In genomic region chr1:107804134-107804533, GRCh38 we compare ENCODE assay signal across 14 cellular contexts.
DNase-seq lines count a peak whose midpoint lies in the region; ATAC-seq and TF ChIP-seq lines count a peak whose summit lies in the region.
"Had no signal": no experiment of that assay in that cellular context is flagged by ENCODE, and none has a peak within 500 bp of the region (broad histone marks: within the 10 kb centered on the region; RNA-seq: fewer than 3 reads in every experiment).

No MANE protein-coding gene starts in this region.

- H3K4me1 Mint-ChIP-seq in activated naive CD4-positive, alpha-beta T cell treated with anti-CD3 and anti-CD28 coated beads, Interleukin-2, amount 50 U/mL, for 24 hours = peaks cover 51% of the 10 kb centered on the region
- peaks cover 44% of the 10 kb centered on the region for H3K4me1 Mint-ChIP-seq in activated CD8-positive, alpha-beta T cell treated with anti-CD3 and anti-CD28 coated beads for 36 hours (ENCODE audit: low read depth)
- peaks cover 44 to 93% of the 10 kb centered on the region in 2 donors for H3K4me1 Mint-ChIP-seq in stimulated activated naive B cell treated with anti-CD40 and anti-IgM and Interleukin-4, amounts not matched to agents 10 μg/mL and 1 μg/mL and 100 μg/mL, for 72 hours
- peaks cover 5% of the 10 kb centered on the region for H3K4me1 Mint-ChIP-seq in progenitor cell of endocrine pancreas (ENCODE audit: low read depth)
- H3K4me1 Mint-ChIP-seq: brain had no signal

- CTCF ChIA-PET in activated CD8-positive, alpha-beta T cell treated with anti-CD3 and anti-CD28 coated beads for 36 hours (lab: Charles Lee) = no interaction called here

- H3K36me3 Mint-ChIP-seq in activated naive CD4-positive, alpha-beta T cell treated with anti-CD3 and anti-CD28 coated beads, Interleukin-2, amount 50 U/mL, for 24 hours = peaks cover 2% of the 10 kb centered on the region
- no peaks in the 10 kb centered on the region for H3K36me3 Mint-ChIP-seq in activated CD8-positive, alpha-beta T cell treated with anti-CD3 and anti-CD28 coated beads for 36 hours (ENCODE audit: low read depth)
- peaks cover 0 to 6% of the 10 kb centered on the region in 2 donors for H3K36me3 Mint-ChIP-seq in stimulated activated naive B cell treated with anti-CD40 and anti-IgM and Interleukin-4, amounts not matched to agents 10 μg/mL and 1 μg/mL and 100 μg/mL, for 72 hours
- H3K36me3 Mint-ChIP-seq in progenitor cell of endocrine pancreas (ENCODE audit: insufficient read depth) = no peaks in the 10 kb centered on the region
- H3K36me3 Mint-ChIP-seq: brain had no signal

- peak; percentile 45 for ATAC-seq in activated CD8-positive, alpha-beta T cell treated with anti-CD3 and anti-CD28 coated beads for 36 hours
- ATAC-seq in stimulated activated naive B cell treated with anti-CD40 and anti-IgM and Interleukin-4, amounts not matched to agents 10 μg/mL and 1 μg/mL and 100 μg/mL, for 72 hours (replicated peaks) = peak; percentile 41 to 62
- ATAC-seq in HG03442 (IDR thresholded peaks at IDR 0.05; ENCODE audit: unreplicated experiment) = no peak
- ATAC-seq in HG02981 (IDR thresholded peaks at IDR 0.05; ENCODE audit: unreplicated experiment) = no peak

- POLR2A ChIA-PET in activated CD8-positive, alpha-beta T cell treated with anti-CD3 and anti-CD28 coated beads for 36 hours (lab: Charles Lee) = no interaction called here

- no peak for TF ChIP-seq CTCF in activated CD8-positive, alpha-beta T cell treated with anti-CD3 and anti-CD28 coated beads for 36 hours (IDR thresholded peaks at IDR 0.05)
- TF ChIP-seq CTCF in progenitor cell of endocrine pancreas (IDR thresholded peaks at IDR 0.05; ENCODE audit: unreplicated experiment) = no peak

- DNase-seq in activated naive CD4-positive, alpha-beta T cell treated with Interleukin-2 at 50 U/mL for 16 hours = no peak
- DNase-seq in NOMO-1 treated with DMSO at 0.1 percent for 48 hours (lab: John Stamatoyannopoulos, UW; ENCODE audit: unreplicated experiment) = peak; percentile 90
- no peak for DNase-seq in activated CD8-positive, alpha-beta T cell treated with anti-CD3 and anti-CD28 coated beads for 36 hours
- no peak for DNase-seq in stimulated activated naive B cell treated with anti-CD40 and anti-IgM and Interleukin-4, amounts not matched to agents 10 μg/mL and 1 μg/mL and 100 μg/mL, for 72 hours
- DNase-seq in progenitor cell of endocrine pancreas (ENCODE audit: low spot score, unreplicated experiment) = no peak
- DNase-seq: DMS79; effector memory CD4-positive, alpha-beta T cell; foreskin melanocyte; NCI-H1048; uterus had no signal

- no peak overlapping the region for H3K27ac Mint-ChIP-seq in activated naive CD4-positive, alpha-beta T cell treated with anti-CD3 and anti-CD28 coated beads, Interleukin-2, amount 50 U/mL, for 24 hours
- no peak overlapping the region for H3K27ac Mint-ChIP-seq in activated CD8-positive, alpha-beta T cell treated with anti-CD3 and anti-CD28 coated beads for 36 hours
- peak overlapping the region; percentile 86 for H3K27ac Mint-ChIP-seq in stimulated activated naive B cell treated with anti-CD40 and anti-IgM and Interleukin-4, amounts not matched to agents 10 μg/mL and 1 μg/mL and 100 μg/mL, for 72 hours
- no peak overlapping the region for H3K27ac Mint-ChIP-seq in progenitor cell of endocrine pancreas
- H3K27ac Mint-ChIP-seq: brain had no signal

- H3K4me3 Mint-ChIP-seq in activated naive CD4-positive, alpha-beta T cell treated with anti-CD3 and anti-CD28 coated beads, Interleukin-2, amount 50 U/mL, for 24 hours = peak overlapping the region; percentile 8
- H3K4me3 Mint-ChIP-seq in activated CD8-positive, alpha-beta T cell treated with anti-CD3 and anti-CD28 coated beads for 36 hours = peak overlapping the region; percentile 18
- H3K4me3 Mint-ChIP-seq in stimulated activated naive B cell treated with anti-CD40 and anti-IgM and Interleukin-4, amounts not matched to agents 10 μg/mL and 1 μg/mL and 100 μg/mL, for 72 hours = peak overlapping the region; percentile 64 to 66
- no peak overlapping the region for H3K4me3 Mint-ChIP-seq in progenitor cell of endocrine pancreas (ENCODE audit: low read depth)
- H3K4me3 Mint-ChIP-seq: brain had no signal

- H3K9me3 Mint-ChIP-seq in activated naive CD4-positive, alpha-beta T cell treated with anti-CD3 and anti-CD28 coated beads, Interleukin-2, amount 50 U/mL, for 24 hours = no peaks in the 10 kb centered on the region
- H3K9me3 Mint-ChIP-seq in activated CD8-positive, alpha-beta T cell treated with anti-CD3 and anti-CD28 coated beads for 36 hours = peaks cover 3% of the 10 kb centered on the region
- peaks cover 2 to 11% of the 10 kb centered on the region in 2 donors for H3K9me3 Mint-ChIP-seq in stimulated activated naive B cell treated with anti-CD40 and anti-IgM and Interleukin-4, amounts not matched to agents 10 μg/mL and 1 μg/mL and 100 μg/mL, for 72 hours
- H3K9me3 Mint-ChIP-seq in progenitor cell of endocrine pancreas (ENCODE audit: low read depth) = peaks cover 11% of the 10 kb centered on the region

- intact Hi-C loops in activated CD8-positive, alpha-beta T cell treated with anti-CD3 and anti-CD28 coated beads for 36 hours (cut with micrococcal nuclease) = no loop called here

- H3K27me3 Mint-ChIP-seq in activated naive CD4-positive, alpha-beta T cell treated with anti-CD3 and anti-CD28 coated beads, Interleukin-2, amount 50 U/mL, for 24 hours = no peaks in the 10 kb centered on the region
- no peaks in the 10 kb centered on the region for H3K27me3 Mint-ChIP-seq in activated CD8-positive, alpha-beta T cell treated with anti-CD3 and anti-CD28 coated beads for 36 hours
- no peaks in the 10 kb centered on the region for H3K27me3 Mint-ChIP-seq in stimulated activated naive B cell treated with anti-CD40 and anti-IgM and Interleukin-4, amounts not matched to agents 10 μg/mL and 1 μg/mL and 100 μg/mL, for 72 hours
- H3K27me3 Mint-ChIP-seq in progenitor cell of endocrine pancreas = no peaks in the 10 kb centered on the region
- H3K27me3 Mint-ChIP-seq: brain had no signal

Comparison
In these comparisons a context has a peak if more than half of its experiments do, and no peak if none do; other contexts are left out.
1. ATAC-seq: peak in activated CD8-positive, alpha-beta T cell treated with anti-CD3 and anti-CD28 coated beads for 36 hours (single experiment) and stimulated activated naive B cell treated with anti-CD40 and anti-IgM and Interleukin-4, amounts not matched to agents 10 μg/mL and 1 μg/mL and 100 μg/mL, for 72 hours (2 of 2); none in HG03442 (single experiment) and HG02981 (single experiment).